10 cellular contexts compared by ENCODE assay signal in the genomic region with DNA sequence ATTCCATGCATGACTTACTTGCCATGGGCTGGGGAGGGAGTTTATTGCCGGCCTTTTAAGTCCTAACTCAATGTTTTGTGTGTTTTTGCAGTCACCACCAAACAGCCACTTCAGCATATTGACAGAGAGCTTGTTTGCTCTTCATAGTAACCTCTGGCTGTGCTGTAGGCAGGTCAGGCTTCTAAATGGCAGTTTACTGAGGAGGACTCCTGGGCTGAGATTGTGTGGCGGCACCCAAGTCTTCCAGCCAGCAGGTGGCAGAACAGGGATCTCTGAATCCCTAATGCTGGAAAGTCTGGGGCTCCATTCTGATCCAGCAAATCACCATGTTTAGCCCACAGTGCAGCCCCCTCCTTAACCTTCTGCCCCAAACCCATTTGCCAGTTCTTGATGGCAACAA.
A peak's percentile ranks its signal among the peaks of the same experiment; 100 is the strongest.
DNase-seq lines count a peak whose midpoint lies in the region; ATAC-seq, FAIRE-seq and TF ChIP-seq lines count a peak whose summit lies in the region.
"Had no signal": no experiment of that assay in that cellular context is flagged by ENCODE, and none has a peak within 500 bp of the region (broad histone marks: within the 10 kb centered on the region; RNA-seq: fewer than 3 reads in every experiment).

No MANE protein-coding gene starts in this region.

- no peaks in the 10 kb centered on the region for H3K79me2 ChIP-seq in HepG2 (ENCODE audit: insufficient read depth, low read length)

- no peak overlapping the region for H3K4me2 ChIP-seq in HepG2 (ENCODE audit: low read depth, low read length)

- BruUV-seq in HepG2 (replicated peaks; lab: Mats Ljungman, UMichigan): no TSS peak

- peaks cover 0 to 29% of the 10 kb centered on the region in 2 experiments; a peak in 3 of 5 replicates for H3K27me3 ChIP-seq in HepG2 (ENCODE audit: control insufficient read depth in 1 of 2, insufficient read depth in 2 of 2, low read length in 2 of 2)
- H3K27me3 ChIP-seq: tibial nerve had no signal

- H2AFZ ChIP-seq in HepG2 (ENCODE audit: low read length): no peak overlapping the region

- no peak for TF ChIP-seq EP300 in HepG2 (IDR thresholded peaks at IDR 0.05; ENCODE audit: low read depth in 2 of 2, low read length in 2 of 2)
- no peak for TF ChIP-seq EP300 in HepG2 (CRISPR knock-in tag; IDR thresholded peaks at IDR 0.05; ENCODE audit: borderline replicate concordance)

- no peaks in the 10 kb centered on the region for H3K36me3 ChIP-seq in HepG2 (replicated peaks in 1 of 2; ENCODE audit: control insufficient read depth in 1 of 2, insufficient read depth in 2 of 2, low read length in 2 of 2)
- H3K36me3 ChIP-seq: tibial nerve had no signal

- DNase-seq in DMS53 treated with DMSO at 0.1 percent for 48 hours (lab: John Stamatoyannopoulos, UW; ENCODE audit: unreplicated experiment): peak; percentile 83
- DNase-seq in HT-29 (ENCODE audit: low spot score): peak; percentile 53
- DNase-seq in SHP77 (lab: John Stamatoyannopoulos, UW): peak; percentile 55 to 83
- peak; percentile 59 for DNase-seq in HepG2 (ENCODE audit: low spot score)
- DNase-seq in GM03348 (ENCODE audit: low spot score): no peak

- no peaks in the 10 kb centered on the region for H4K20me1 ChIP-seq in HepG2 (ENCODE audit: insufficient read depth, low read length)

- TF ChIP-seq CTCF in HepG2 (CRISPR knock-in tag; IDR thresholded peaks at IDR 0.05): peak; percentile 73

- POLR2A ChIA-PET in HepG2 (lab: Yijun Ruan, JAX): no interaction called here

- CTCF ChIA-PET in HepG2 (lab: Yijun Ruan, JAX; ENCODE audit: low intra/inter-chr PET ratio, low total read pairs): interaction anchor here (1.2 kb wide), 1 partner anchor 26 kb away, joined by 5 read pairs; no protein-coding TSS in a partner anchor

- no peak overlapping the region for H3K9ac ChIP-seq in HepG2 (ENCODE audit: insufficient read depth, low read depth, low read length)

- 6% methylated on average over 2 of the region's 2 CpGs for WGBS in HepG2 (ENCODE audit: low lambda C conversion rate)

- no peak overlapping the region for H3K4me3 ChIP-seq in HepG2 (replicated peaks in 1 of 3; ENCODE audit: insufficient read depth in 1 of 3, low read depth in 2 of 3, low read length in 3 of 3)
- H3K4me3 ChIP-seq: tibial nerve had no signal

- ATAC-seq in HepG2 (peak; percentile 97), HG02759 (IDR thresholded peaks at IDR 0.05; ENCODE audit: unreplicated experiment) (no peak), GM21528 (IDR thresholded peaks at IDR 0.05; ENCODE audit: low FRiP score, unreplicated experiment) (no peak), GM21737 (IDR thresholded peaks at IDR 0.05; ENCODE audit: unreplicated experiment) (no peak)

- no peak for TF ChIP-seq RAD21 in HepG2 (CRISPR knock-in tag; IDR thresholded peaks at IDR 0.05)

- no peaks in the 10 kb centered on the region for H3K4me1 ChIP-seq in HepG2 (ENCODE audit: insufficient read depth, low read length)
- H3K4me1 ChIP-seq: tibial nerve had no signal

- TF ChIP-seq POLR2A in HepG2 (IDR thresholded peaks at IDR 0.05; ENCODE audit: insufficient read depth in 1 of 2, low read depth in 2 of 2, low read length in 2 of 2): no peak

- H3K27ac ChIP-seq in HepG2 (ENCODE audit: extremely low read length, insufficient read depth, low read length): no peak overlapping the region
- H3K27ac ChIP-seq: tibial nerve had no signal

- peak; percentile 86 for FAIRE-seq in HepG2 (lab: Jason Lieb, UNC)
- FAIRE-seq: endometrium had no signal

- intact Hi-C loops in HepG2 (cut with micrococcal nuclease; ENCODE audit: unreplicated experiment): no loop called here

- H3K9me3 ChIP-seq in HepG2 (ENCODE audit: low read length): no peaks in the 10 kb centered on the region
- H3K9me3 ChIP-seq: tibial nerve had no signal

- in situ Hi-C loops in HepG2 (cut with HindIII; ENCODE audit: extremely low pct_ligation_motif_present, low pct_unique_long_range_greater_than_20kb): loop anchor here (10.0 kb wide), 1 partner anchor 251 kb away; no protein-coding TSS in a partner anchor

TF ChIP-seq in HepG2, 621 proteins besides CTCF, POLR2A, EP300 and RAD21 (continues in another document):
- peak; percentile 81 for TF ChIP-seq MAFF (IDR thresholded peaks at IDR 0.05; ENCODE audit: low read depth, low read length)
- TF ChIP-seq GFI1 (CRISPR knock-in tag; IDR thresholded peaks at IDR 0.05; ENCODE audit: borderline replicate concordance): peak; percentile 90
- TF ChIP-seq, protein P1, sequence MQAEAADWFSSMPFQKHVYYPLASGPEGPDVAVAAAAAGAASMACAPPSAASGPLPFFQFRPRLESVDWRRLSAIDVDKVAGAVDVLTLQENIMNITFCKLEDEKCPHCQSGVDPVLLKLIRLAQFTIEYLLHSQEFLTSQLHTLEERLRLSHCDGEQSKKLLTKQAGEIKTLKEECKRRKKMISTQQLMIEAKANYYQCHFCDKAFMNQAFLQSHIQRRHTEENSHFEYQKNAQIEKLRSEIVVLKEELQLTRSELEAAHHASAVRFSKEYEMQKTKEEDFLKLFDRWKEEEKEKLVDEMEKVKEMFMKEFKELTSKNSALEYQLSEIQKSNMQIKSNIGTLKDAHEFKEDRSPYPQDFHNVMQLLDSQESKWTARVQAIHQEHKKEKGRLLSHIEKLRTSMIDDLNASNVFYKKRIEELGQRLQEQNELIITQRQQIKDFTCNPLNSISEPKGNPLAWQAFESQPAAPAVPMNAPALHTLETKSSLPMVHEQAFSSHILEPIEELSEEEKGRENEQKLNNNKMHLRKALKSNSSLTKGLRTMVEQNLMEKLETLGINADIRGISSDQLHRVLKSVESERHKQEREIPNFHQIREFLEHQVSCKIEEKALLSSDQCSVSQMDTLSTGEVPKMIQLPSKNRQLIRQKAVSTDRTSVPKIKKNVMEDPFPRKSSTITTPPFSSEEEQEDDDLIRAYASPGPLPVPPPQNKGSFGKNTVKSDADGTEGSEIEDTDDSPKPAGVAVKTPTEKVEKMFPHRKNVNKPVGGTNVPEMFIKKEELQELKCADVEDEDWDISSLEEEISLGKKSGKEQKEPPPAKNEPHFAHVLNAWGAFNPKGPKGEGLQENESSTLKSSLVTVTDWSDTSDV (CRISPR knock-in tag; IDR thresholded peaks at IDR 0.05): no peak
- peak; percentile 47; the same call in 1 of the 2 replicates for TF ChIP-seq SALL1 (CRISPR knock-in tag; IDR thresholded peaks at IDR 0.05)
- TF ChIP-seq, protein P2, sequence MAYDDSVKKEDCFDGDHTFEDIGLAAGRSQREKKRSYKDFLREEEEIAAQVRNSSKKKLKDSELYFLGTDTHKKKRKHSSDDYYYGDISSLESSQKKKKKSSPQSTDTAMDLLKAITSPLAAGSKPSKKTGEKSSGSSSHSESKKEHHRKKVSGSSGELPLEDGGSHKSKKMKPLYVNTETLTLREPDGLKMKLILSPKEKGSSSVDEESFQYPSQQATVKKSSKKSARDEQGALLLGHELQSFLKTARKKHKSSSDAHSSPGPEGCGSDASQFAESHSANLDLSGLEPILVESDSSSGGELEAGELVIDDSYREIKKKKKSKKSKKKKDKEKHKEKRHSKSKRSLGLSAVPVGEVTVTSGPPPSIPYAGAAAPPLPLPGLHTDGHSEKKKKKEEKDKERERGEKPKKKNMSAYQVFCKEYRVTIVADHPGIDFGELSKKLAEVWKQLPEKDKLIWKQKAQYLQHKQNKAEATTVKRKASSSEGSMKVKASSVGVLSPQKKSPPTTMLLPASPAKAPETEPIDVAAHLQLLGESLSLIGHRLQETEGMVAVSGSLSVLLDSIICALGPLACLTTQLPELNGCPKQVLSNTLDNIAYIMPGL (CRISPR knock-in tag; IDR thresholded peaks at IDR 0.05; ENCODE audit: borderline replicate concordance in 1 of 2, low read depth in 1 of 2): 0 out of 4 replicates have a peak, but pooled peaks of 1 of the 2 experiments have one; percentile 29
- 0 out of 2 replicates have a peak, but pooled peaks have one; percentile 4 for TF ChIP-seq STAG1 (CRISPR knock-in tag; IDR thresholded peaks at IDR 0.05)
- TF ChIP-seq FOXA3 (CRISPR knock-in tag; IDR thresholded peaks at IDR 0.05): peak; percentile 56
- TF ChIP-seq ZNF605 (CRISPR knock-in tag; IDR thresholded peaks at IDR 0.05): no peak
- TF ChIP-seq MIER2 (CRISPR knock-in tag; IDR thresholded peaks at IDR 0.05): 0 out of 2 replicates have a peak, but pooled peaks have one; percentile 16
- TF ChIP-seq, protein P3, sequence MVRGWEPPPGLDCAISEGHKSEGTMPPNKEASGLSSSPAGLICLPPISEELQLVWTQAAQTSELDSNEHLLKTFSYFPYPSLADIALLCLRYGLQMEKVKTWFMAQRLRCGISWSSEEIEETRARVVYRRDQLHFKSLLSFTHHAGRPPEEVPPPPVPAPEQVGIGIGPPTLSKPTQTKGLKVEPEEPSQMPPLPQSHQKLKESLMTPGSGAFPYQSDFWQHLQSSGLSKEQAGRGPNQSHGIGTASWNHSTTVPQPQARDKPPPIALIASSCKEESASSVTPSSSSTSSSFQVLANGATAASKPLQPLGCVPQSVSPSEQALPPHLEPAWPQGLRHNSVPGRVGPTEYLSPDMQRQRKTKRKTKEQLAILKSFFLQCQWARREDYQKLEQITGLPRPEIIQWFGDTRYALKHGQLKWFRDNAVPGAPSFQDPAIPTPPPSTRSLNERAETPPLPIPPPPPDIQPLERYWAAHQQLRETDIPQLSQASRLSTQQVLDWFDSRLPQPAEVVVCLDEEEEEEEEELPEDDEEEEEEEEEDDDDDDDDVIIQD (CRISPR knock-in tag; IDR thresholded peaks at IDR 0.05; ENCODE audit: low read depth): peak; percentile 22; the same call in 1 of the 2 replicates
- TF ChIP-seq, protein P4, sequence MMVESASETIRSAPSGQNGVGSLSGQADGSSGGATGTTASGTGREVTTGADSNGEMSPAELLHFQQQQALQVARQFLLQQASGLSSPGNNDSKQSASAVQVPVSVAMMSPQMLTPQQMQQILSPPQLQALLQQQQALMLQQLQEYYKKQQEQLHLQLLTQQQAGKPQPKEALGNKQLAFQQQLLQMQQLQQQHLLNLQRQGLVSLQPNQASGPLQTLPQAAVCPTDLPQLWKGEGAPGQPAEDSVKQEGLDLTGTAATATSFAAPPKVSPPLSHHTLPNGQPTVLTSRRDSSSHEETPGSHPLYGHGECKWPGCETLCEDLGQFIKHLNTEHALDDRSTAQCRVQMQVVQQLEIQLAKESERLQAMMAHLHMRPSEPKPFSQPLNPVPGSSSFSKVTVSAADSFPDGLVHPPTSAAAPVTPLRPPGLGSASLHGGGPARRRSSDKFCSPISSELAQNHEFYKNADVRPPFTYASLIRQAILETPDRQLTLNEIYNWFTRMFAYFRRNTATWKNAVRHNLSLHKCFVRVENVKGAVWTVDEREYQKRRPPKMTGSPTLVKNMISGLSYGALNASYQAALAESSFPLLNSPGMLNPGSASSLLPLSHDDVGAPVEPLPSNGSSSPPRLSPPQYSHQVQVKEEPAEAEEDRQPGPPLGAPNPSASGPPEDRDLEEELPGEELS (CRISPR knock-in tag; IDR thresholded peaks at IDR 0.05): no peak
